ENCODE assay signal across 1 cellular context in the genomic region with DNA sequence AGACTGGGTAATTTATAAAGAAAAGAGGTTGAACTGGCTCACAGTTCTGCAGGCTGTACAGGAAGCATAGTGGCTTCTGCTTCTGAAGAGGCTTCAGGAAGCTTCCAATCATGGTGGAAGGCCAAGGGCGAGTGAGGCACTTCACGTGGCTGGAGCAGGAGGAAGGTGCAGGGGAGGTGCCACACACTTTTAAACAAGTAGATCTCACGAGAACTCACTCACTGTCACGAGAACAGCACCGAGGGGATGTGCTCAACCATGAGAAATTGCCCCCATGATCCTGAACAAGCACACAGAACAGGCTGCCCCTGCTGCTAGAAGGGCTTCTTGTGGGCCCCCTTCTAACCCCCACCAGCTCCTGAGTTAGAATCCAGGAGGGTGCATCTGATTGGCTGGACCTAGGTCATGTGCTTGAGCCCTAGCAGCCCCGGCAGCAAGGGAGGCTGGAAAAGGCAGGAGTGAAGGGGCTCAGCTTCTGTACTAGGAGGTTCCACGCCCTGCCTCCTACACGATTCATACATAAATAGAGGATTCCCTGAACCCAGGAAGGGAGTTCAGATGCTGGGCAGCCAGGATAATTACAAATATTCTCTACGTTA.
TF ChIP-seq lines count a peak whose summit lies in the region.

No MANE protein-coding gene starts in this region.

TF ChIP-seq in WTC11, 78 proteins besides CTCF, POLR2A, EP300 and RAD21 (continued from another document):
- peak; percentile 67 for TF ChIP-seq USF2 (CRISPR knock-in tag; IDR thresholded peaks at IDR 0.05)
- no peak for TF ChIP-seq ETV6 (CRISPR knock-in tag; IDR thresholded peaks at IDR 0.05)
- TF ChIP-seq, protein P1, sequence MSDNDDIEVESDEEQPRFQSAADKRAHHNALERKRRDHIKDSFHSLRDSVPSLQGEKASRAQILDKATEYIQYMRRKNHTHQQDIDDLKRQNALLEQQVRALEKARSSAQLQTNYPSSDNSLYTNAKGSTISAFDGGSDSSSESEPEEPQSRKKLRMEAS (CRISPR knock-in tag; IDR thresholded peaks at IDR 0.05): no peak
- TF ChIP-seq, protein P2, sequence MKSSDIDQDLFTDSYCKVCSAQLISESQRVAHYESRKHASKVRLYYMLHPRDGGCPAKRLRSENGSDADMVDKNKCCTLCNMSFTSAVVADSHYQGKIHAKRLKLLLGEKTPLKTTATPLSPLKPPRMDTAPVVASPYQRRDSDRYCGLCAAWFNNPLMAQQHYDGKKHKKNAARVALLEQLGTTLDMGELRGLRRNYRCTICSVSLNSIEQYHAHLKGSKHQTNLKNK (CRISPR knock-in tag; IDR thresholded peaks at IDR 0.05): no peak
- no peak for TF ChIP-seq GABPB1 (CRISPR knock-in tag; IDR thresholded peaks at IDR 0.05)
- TF ChIP-seq CDX4 (CRISPR knock-in tag; IDR thresholded peaks at IDR 0.05; ENCODE audit: borderline replicate concordance): no peak
- no peak for TF ChIP-seq CREM (CRISPR knock-in tag; IDR thresholded peaks at IDR 0.05)
- TF ChIP-seq ZNF671 (CRISPR knock-in tag; IDR thresholded peaks at IDR 0.05): no peak
- TF ChIP-seq NFYB (CRISPR knock-in tag; conservative IDR thresholded peaks at IDR 0.05; ENCODE audit: low read depth): peak; percentile 34; the same call in 1 of the 2 replicates
- TF ChIP-seq JUN (CRISPR knock-in tag; IDR thresholded peaks at IDR 0.05): no peak
- TF ChIP-seq, protein P3, sequence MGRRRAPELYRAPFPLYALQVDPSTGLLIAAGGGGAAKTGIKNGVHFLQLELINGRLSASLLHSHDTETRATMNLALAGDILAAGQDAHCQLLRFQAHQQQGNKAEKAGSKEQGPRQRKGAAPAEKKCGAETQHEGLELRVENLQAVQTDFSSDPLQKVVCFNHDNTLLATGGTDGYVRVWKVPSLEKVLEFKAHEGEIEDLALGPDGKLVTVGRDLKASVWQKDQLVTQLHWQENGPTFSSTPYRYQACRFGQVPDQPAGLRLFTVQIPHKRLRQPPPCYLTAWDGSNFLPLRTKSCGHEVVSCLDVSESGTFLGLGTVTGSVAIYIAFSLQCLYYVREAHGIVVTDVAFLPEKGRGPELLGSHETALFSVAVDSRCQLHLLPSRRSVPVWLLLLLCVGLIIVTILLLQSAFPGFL (CRISPR knock-in tag; IDR thresholded peaks at IDR 0.05; ENCODE audit: borderline replicate concordance): no peak
- no peak for TF ChIP-seq MXD4 (CRISPR knock-in tag; IDR thresholded peaks at IDR 0.05; ENCODE audit: borderline replicate concordance)
- TF ChIP-seq, protein P4, sequence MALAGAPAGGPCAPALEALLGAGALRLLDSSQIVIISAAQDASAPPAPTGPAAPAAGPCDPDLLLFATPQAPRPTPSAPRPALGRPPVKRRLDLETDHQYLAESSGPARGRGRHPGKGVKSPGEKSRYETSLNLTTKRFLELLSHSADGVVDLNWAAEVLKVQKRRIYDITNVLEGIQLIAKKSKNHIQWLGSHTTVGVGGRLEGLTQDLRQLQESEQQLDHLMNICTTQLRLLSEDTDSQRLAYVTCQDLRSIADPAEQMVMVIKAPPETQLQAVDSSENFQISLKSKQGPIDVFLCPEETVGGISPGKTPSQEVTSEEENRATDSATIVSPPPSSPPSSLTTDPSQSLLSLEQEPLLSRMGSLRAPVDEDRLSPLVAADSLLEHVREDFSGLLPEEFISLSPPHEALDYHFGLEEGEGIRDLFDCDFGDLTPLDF (CRISPR knock-in tag; IDR thresholded peaks at IDR 0.05): no peak
- TF ChIP-seq FOXJ3 (CRISPR knock-in tag; IDR thresholded peaks at IDR 0.05; ENCODE audit: borderline replicate concordance): no peak
- TF ChIP-seq ZNF219 (CRISPR knock-in tag; IDR thresholded peaks at IDR 0.05; ENCODE audit: borderline replicate concordance): no peak
- no peak for TF ChIP-seq ZNF263 (CRISPR knock-in tag; IDR thresholded peaks at IDR 0.05; ENCODE audit: low read depth)
- TF ChIP-seq, protein P5, sequence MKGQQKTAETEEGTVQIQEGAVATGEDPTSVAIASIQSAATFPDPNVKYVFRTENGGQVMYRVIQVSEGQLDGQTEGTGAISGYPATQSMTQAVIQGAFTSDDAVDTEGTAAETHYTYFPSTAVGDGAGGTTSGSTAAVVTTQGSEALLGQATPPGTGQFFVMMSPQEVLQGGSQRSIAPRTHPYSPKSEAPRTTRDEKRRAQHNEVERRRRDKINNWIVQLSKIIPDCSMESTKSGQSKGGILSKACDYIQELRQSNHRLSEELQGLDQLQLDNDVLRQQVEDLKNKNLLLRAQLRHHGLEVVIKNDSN (CRISPR knock-in tag; IDR thresholded peaks at IDR 0.05): 0 out of 2 replicates have a peak, but pooled peaks have one; percentile 48
- no peak for TF ChIP-seq ZNF121 (CRISPR knock-in tag; IDR thresholded peaks at IDR 0.05)
- no peak for TF ChIP-seq ZNF281 (CRISPR knock-in tag; IDR thresholded peaks at IDR 0.05)
- TF ChIP-seq TCF7 (CRISPR knock-in tag; IDR thresholded peaks at IDR 0.05; ENCODE audit: low read depth): no peak
TF ChIP-seq in WTC11: peak in this region for 3.
